19 cellular contexts compared by ENCODE assay signal in genomic region chr17:6450926-6451717, GRCh38. TPM values are rescaled to one million over a fixed set of nuclear protein-coding genes. Genes with fewer than 3 reads are reported as not detected.
DNase-seq lines count a peak whose midpoint lies in the region; ATAC-seq and TF ChIP-seq lines count a peak whose summit lies in the region.
"Had no signal": no experiment of that assay in that cellular context is flagged by ENCODE, and none has a peak within 500 bp of the region (broad histone marks: within the 10 kb centered on the region; RNA-seq: fewer than 3 reads in every experiment).

No MANE protein-coding gene starts in this region.

- H3K27ac ChIP-seq in CD4-positive, alpha-beta T cell (ENCODE audit: low read depth, low read length) = no peak overlapping the region
- H3K27ac ChIP-seq in SJCRH30 = peak overlapping the region; percentile 34
- H3K27ac ChIP-seq in lower lobe of right lung = no peak overlapping the region
- no peak overlapping the region for H3K27ac ChIP-seq in aorta (ENCODE audit: low read depth in 1 of 2, low read length in 2 of 2)
- H3K27ac ChIP-seq: GM23248 had no signal

- TF ChIP-seq CTCF in CD4-positive, alpha-beta T cell (IDR thresholded peaks at IDR 0.05) = no peak
- TF ChIP-seq CTCF in lower lobe of right lung (IDR thresholded peaks at IDR 0.05) = no peak

- H3K27ac Mint-ChIP-seq in CD4-positive, alpha-beta T cell = peak overlapping the region; percentile 19
- H3K27ac Mint-ChIP-seq: activated naive CD4-positive, alpha-beta T cell treated with anti-CD3 and anti-CD28 coated beads, Interleukin-2, amount 50 U/mL, for 24 hours had no signal

- H3K4me3 ChIP-seq in HAP-1 (no peak overlapping the region), SJCRH30 (no peak overlapping the region), lower lobe of right lung (no peak overlapping the region), aorta (ENCODE audit: low read length in 2 of 2) (no peak overlapping the region)
- H3K4me3 ChIP-seq: GM23248 had no signal

- no peak for ATAC-seq in CD4-positive, alpha-beta T cell (ENCODE audit: poor library complexity)
- ATAC-seq in lower lobe of right lung = no peak
- no peak for ATAC-seq in HG02885 (IDR thresholded peaks at IDR 0.05; ENCODE audit: poor library complexity, unreplicated experiment)
- ATAC-seq in GM18909 (IDR thresholded peaks at IDR 0.05; ENCODE audit: poor library complexity, unreplicated experiment) = no peak
- no peak for ATAC-seq in aorta (ENCODE audit: low FRiP score)
- ATAC-seq: left ventricle myocardium superior; stimulated activated naive CD8-positive, alpha-beta T cell treated with anti-CD3 and anti-CD28 coated beads, Interleukin-15, amount 100 ng/mL, for 72 hours had no signal

- no peak for DNase-seq in CD4-positive, alpha-beta T cell
- DNase-seq in HAP-1 (ENCODE audit: low spot score in 2 of 2) = peak; percentile 48 to 69
- DNase-seq in SJCRH30 = peak; percentile 43 to 60
- DNase-seq in lower lobe of right lung = peak; percentile 14
- no peak for DNase-seq in mesenteric fat pad (ENCODE audit: low spot score)
- no peak for DNase-seq in aorta
- DNase-seq: activated CD4-positive, alpha-beta T cell treated with anti-CD3 and anti-CD28 coated beads for 4 hours; GM23248; hypothalamus; left ventricle myocardium superior; NK-92 treated with Interleukin-12 subunit alpha and Interleukin-12 subunit beta, amount 100 ng/mL, for 24 hours; Right ventricle myocardium superior; stimulated activated naive CD8-positive, alpha-beta T cell treated with anti-CD3 and anti-CD28 coated beads, Interleukin-15, amount 100 ng/mL, for 72 hours had no signal

- H3K27me3 Mint-ChIP-seq in CD4-positive, alpha-beta T cell = no peaks in the 10 kb centered on the region
- H3K27me3 Mint-ChIP-seq: activated naive CD4-positive, alpha-beta T cell treated with anti-CD3 and anti-CD28 coated beads, Interleukin-2, amount 50 U/mL, for 24 hours had no signal

- in situ Hi-C loops in HAP-1 (cut with MboI; ENCODE audit: low sequenced_read_pairs) = loop anchor here (25.0 kb wide), 1 partner anchor 1464 kb away; the partner anchor contains the start of genes CAMTA2, INCA1 and KIF1C

- H3K9me3 ChIP-seq in CD4-positive, alpha-beta T cell (ENCODE audit: control insufficient read depth, low read length) = no peaks in the 10 kb centered on the region
- no peaks in the 10 kb centered on the region for H3K9me3 ChIP-seq in HAP-1
- no peaks in the 10 kb centered on the region for H3K9me3 ChIP-seq in SJCRH30 (replicated peaks)
- H3K9me3 ChIP-seq in lower lobe of right lung = no peaks in the 10 kb centered on the region
- H3K9me3 ChIP-seq in aorta (ENCODE audit: control insufficient read depth, low read length) = no peaks in the 10 kb centered on the region

- no peaks in the 10 kb centered on the region for H3K36me3 Mint-ChIP-seq in CD4-positive, alpha-beta T cell (ENCODE audit: low read depth)
- H3K36me3 Mint-ChIP-seq: activated naive CD4-positive, alpha-beta T cell treated with anti-CD3 and anti-CD28 coated beads, Interleukin-2, amount 50 U/mL, for 24 hours had no signal

- POLR2A ChIA-PET in CD4-positive, alpha-beta T cell (lab: Charles Lee) = no interaction called here

- no peaks in the 10 kb centered on the region for H3K27me3 ChIP-seq in CD4-positive, alpha-beta T cell (ENCODE audit: control insufficient read depth, insufficient read depth, low read length)
- no peaks in the 10 kb centered on the region for H3K27me3 ChIP-seq in HAP-1 (ENCODE audit: low read depth)
- no peaks in the 10 kb centered on the region for H3K27me3 ChIP-seq in SJCRH30
- H3K27me3 ChIP-seq in lower lobe of right lung (ENCODE audit: low read depth) = peaks cover 14% of the 10 kb centered on the region
- no peaks in the 10 kb centered on the region for H3K27me3 ChIP-seq in aorta (ENCODE audit: control insufficient read depth in 1 of 2, insufficient read depth in 2 of 2, low read length in 1 of 2)

- H3K4me1 ChIP-seq in HAP-1 (peaks cover 13% of the 10 kb centered on the region), SJCRH30 (peaks cover 20% of the 10 kb centered on the region), lower lobe of right lung (no peaks in the 10 kb centered on the region), aorta (ENCODE audit: control insufficient read depth in 1 of 2, insufficient read depth in 2 of 2, low read length in 2 of 2) (no peaks in the 10 kb centered on the region)

- intact Hi-C loops in CD4-positive, alpha-beta T cell (cut with DNase I, micrococcal nuclease) = no loop called here
- intact Hi-C loops in lower lobe of right lung (cut with DNase I) = no loop called here
- intact Hi-C loops in aorta (cut with DNase I) = no loop called here

- CTCF ChIA-PET in CD4-positive, alpha-beta T cell (lab: Charles Lee) = no interaction called here

- no peak overlapping the region for H3K4me3 Mint-ChIP-seq in CD4-positive, alpha-beta T cell
- H3K4me3 Mint-ChIP-seq: activated naive CD4-positive, alpha-beta T cell treated with anti-CD3 and anti-CD28 coated beads, Interleukin-2, amount 50 U/mL, for 24 hours; stimulated activated naive CD8-positive, alpha-beta T cell treated with anti-CD3 and anti-CD28 coated beads, Interleukin-15, amount 100 ng/mL, for 72 hours had no signal

- WGBS in aorta, 2 donors = 59 to 62% methylated on average over 10 of the region's 10 CpGs

- H3K9me3 Mint-ChIP-seq in CD4-positive, alpha-beta T cell = no peaks in the 10 kb centered on the region
- H3K9me3 Mint-ChIP-seq: activated naive CD4-positive, alpha-beta T cell treated with anti-CD3 and anti-CD28 coated beads, Interleukin-2, amount 50 U/mL, for 24 hours; stimulated activated naive CD8-positive, alpha-beta T cell treated with anti-CD3 and anti-CD28 coated beads, Interleukin-15, amount 100 ng/mL, for 72 hours had no signal

- H3K36me3 ChIP-seq in HAP-1 (replicated peaks) (peaks cover 33% of the 10 kb centered on the region), SJCRH30 (peaks cover 24% of the 10 kb centered on the region), lower lobe of right lung (no peaks in the 10 kb centered on the region), aorta (ENCODE audit: control insufficient read depth in 1 of 2, insufficient read depth in 2 of 2, low read length in 1 of 2) (no peaks in the 10 kb centered on the region)

- peaks cover 14% of the 10 kb centered on the region for H3K4me1 Mint-ChIP-seq in CD4-positive, alpha-beta T cell (ENCODE audit: low read depth)

RNA-seq across cellular contexts. Expression of gene PIMREG, which starts 6.9 kb away (rescaled TPM):
- total RNA-seq in CD4-positive, alpha-beta T cell = not detected
- total RNA-seq in SJCRH30 (2014; rRNA removed; shearing (Covaris generic)) = 87.2 and 94.7 TPM in 2 replicates
- total RNA-seq in lower lobe of right lung (0.62 TPM), mesenteric fat pad (not detected), aorta (under 1 TPM in 1 of 2 donors, not detected in 1; 0.84 TPM)
- polyA plus RNA-seq in aorta = under 1 TPM in 1 of 2 donors, not detected in 1; 0.50 TPM
- total RNA-seq: left ventricle myocardium superior had no signal

RNA-seq across cellular contexts. Expression of gene AIPL1, which starts 16.2 kb away (rescaled TPM):
- total RNA-seq in CD4-positive, alpha-beta T cell = not detected
- 0.42 TPM in 1 of 2 replicates, not detected in the other for total RNA-seq in SJCRH30 (2014; rRNA removed; shearing (Covaris generic))
- total RNA-seq in lower lobe of right lung (not detected), mesenteric fat pad (not detected), aorta (not detected)
- under 1 TPM in 1 of 2 donors, not detected in 1; 0.25 TPM for polyA plus RNA-seq in aorta
- total RNA-seq: bronchial epithelial cell; GM23248; left ventricle myocardium superior; myocyte; Right ventricle myocardium superior; T-helper 2 cell treated with Interferon-gamma antibody and Interleukin-4, amounts not matched to agents 100 ng/mL and 5 ng/mL, for 36 hours had no signal
- polyA plus RNA-seq: GM23248 had no signal

Comparison
In these comparisons a context has a peak if more than half of its experiments do, and no peak if none do; other contexts are left out.
1. DNase-seq: peak in HAP-1 (2 of 2), SJCRH30 (2 of 2) and lower lobe of right lung (single experiment); none in CD4-positive, alpha-beta T cell (0 of 10), mesenteric fat pad (single experiment) and aorta (0 of 2).
2. RNA of gene PIMREG, which starts 6.9 kb away (total RNA-seq): 87.2 to 94.7 TPM in SJCRH30; 0.84 TPM in aorta, 0.62 TPM in lower lobe of right lung (single experiment), not detected in CD4-positive, alpha-beta T cell and not detected in mesenteric fat pad (single experiment); every median in the first group is over 10 times any median in the second.